In genomic region chr5:141603912-141604311, GRCh38 we compare ENCODE assay signal across 8 cellular contexts. TPM values are rescaled to one million over a fixed set of nuclear protein-coding genes. Genes with fewer than 3 reads are reported as not detected.
DNase-seq lines count a peak whose midpoint lies in the region; ATAC-seq and TF ChIP-seq lines count a peak whose summit lies in the region.

No MANE protein-coding gene starts in this region.

- H3K4me1 Mint-ChIP-seq in activated naive CD4-positive, alpha-beta T cell treated with anti-CD3 and anti-CD28 coated beads, Interleukin-2, amount 10 ng/mL, durations not matched to agents 7 days and 5 days: peaks cover 93% of the 10 kb centered on the region
- peaks cover 95% of the 10 kb centered on the region for H3K4me1 Mint-ChIP-seq in activated naive CD8-positive, alpha-beta T cell treated with anti-CD3 and anti-CD28 coated beads, Interleukin-2, amount 50 U/mL, for 24 hours
- peaks cover 50% of the 10 kb centered on the region for H3K4me1 Mint-ChIP-seq in memory B cell
- peaks cover 11% of the 10 kb centered on the region for H3K4me1 Mint-ChIP-seq in type B pancreatic cell (ENCODE audit: unreplicated experiment)

- TF ChIP-seq CTCF in type B pancreatic cell (conservative IDR thresholded peaks at IDR 0.05): no peak

- peak overlapping the region; percentile 70 for H3K4me3 Mint-ChIP-seq in activated naive CD4-positive, alpha-beta T cell treated with anti-CD3 and anti-CD28 coated beads, Interleukin-2, amount 10 ng/mL, durations not matched to agents 7 days and 5 days
- no peak overlapping the region for H3K4me3 Mint-ChIP-seq in activated naive CD8-positive, alpha-beta T cell treated with anti-CD3 and anti-CD28 coated beads, Interleukin-2, amount 50 U/mL, for 24 hours
- H3K4me3 Mint-ChIP-seq in memory B cell (peak overlapping the region; percentile 67), type B pancreatic cell (peak overlapping the region; percentile 32)

- ATAC-seq in activated naive CD8-positive, alpha-beta T cell treated with anti-CD3 and anti-CD28 coated beads, Interleukin-2, amount 50 U/mL, for 24 hours: no peak
- ATAC-seq in memory B cell (ENCODE audit: low read depth): no peak

- no peaks in the 10 kb centered on the region for H3K27me3 Mint-ChIP-seq in activated naive CD4-positive, alpha-beta T cell treated with anti-CD3 and anti-CD28 coated beads, Interleukin-2, amount 10 ng/mL, durations not matched to agents 7 days and 5 days
- no peaks in the 10 kb centered on the region for H3K27me3 Mint-ChIP-seq in activated naive CD8-positive, alpha-beta T cell treated with anti-CD3 and anti-CD28 coated beads, Interleukin-2, amount 50 U/mL, for 24 hours
- H3K27me3 Mint-ChIP-seq in memory B cell: no peaks in the 10 kb centered on the region
- no peaks in the 10 kb centered on the region for H3K27me3 Mint-ChIP-seq in type B pancreatic cell

- DNase-seq in activated naive CD4-positive, alpha-beta T cell treated with anti-CD3 and anti-CD28 coated beads, Interleukin-2, amount 10 ng/mL, durations not matched to agents 7 days and 5 days: no peak
- DNase-seq in activated naive CD4-positive, alpha-beta T cell (lab: John Stamatoyannopoulos, UW): no peak
- no peak for DNase-seq in activated naive CD8-positive, alpha-beta T cell treated with anti-CD3 and anti-CD28 coated beads, Interleukin-2, amount 50 U/mL, for 24 hours
- no peak for DNase-seq in memory B cell (ENCODE audit: low spot score in 2 of 2)
- DNase-seq in type B pancreatic cell (ENCODE audit: extremely low spot score, unreplicated experiment): no peak
- DNase-seq in H4 (ENCODE audit: low spot score): no peak
- no peak for DNase-seq in middle frontal gyrus (ENCODE audit: extremely low spot score, low spot score)
- DNase-seq in NCI-H2171 (lab: John Stamatoyannopoulos, UW): no peak

- H3K36me3 Mint-ChIP-seq in activated naive CD4-positive, alpha-beta T cell treated with anti-CD3 and anti-CD28 coated beads, Interleukin-2, amount 10 ng/mL, durations not matched to agents 7 days and 5 days: peaks cover 47% of the 10 kb centered on the region
- peaks cover 18% of the 10 kb centered on the region for H3K36me3 Mint-ChIP-seq in activated naive CD8-positive, alpha-beta T cell treated with anti-CD3 and anti-CD28 coated beads, Interleukin-2, amount 50 U/mL, for 24 hours (ENCODE audit: low read depth)
- H3K36me3 Mint-ChIP-seq in memory B cell: peaks cover 2% of the 10 kb centered on the region
- H3K36me3 Mint-ChIP-seq in type B pancreatic cell: peaks cover 9% of the 10 kb centered on the region

- CTCF ChIA-PET in activated naive CD4-positive, alpha-beta T cell treated with anti-CD3 and anti-CD28 coated beads, Interleukin-2, amount 10 ng/mL, durations not matched to agents 7 days and 5 days (lab: Charles Lee): interaction anchor here (0.8 to 3.7 kb wide), 5 partner anchors 11 to 40 kb away, joined by 3 to 30 read pairs (median 13); partner anchors contain the start of gene DIAPH1

- no peaks in the 10 kb centered on the region for H3K9me3 Mint-ChIP-seq in activated naive CD4-positive, alpha-beta T cell treated with anti-CD3 and anti-CD28 coated beads, Interleukin-2, amount 10 ng/mL, durations not matched to agents 7 days and 5 days
- H3K9me3 Mint-ChIP-seq in activated naive CD8-positive, alpha-beta T cell treated with anti-CD3 and anti-CD28 coated beads, Interleukin-2, amount 50 U/mL, for 24 hours: no peaks in the 10 kb centered on the region
- H3K9me3 Mint-ChIP-seq in memory B cell: no peaks in the 10 kb centered on the region
- H3K9me3 Mint-ChIP-seq in type B pancreatic cell: no peaks in the 10 kb centered on the region

- H3K27ac Mint-ChIP-seq in activated naive CD4-positive, alpha-beta T cell treated with anti-CD3 and anti-CD28 coated beads, Interleukin-2, amount 10 ng/mL, durations not matched to agents 7 days and 5 days: peak overlapping the region; percentile 94
- H3K27ac Mint-ChIP-seq in activated naive CD8-positive, alpha-beta T cell treated with anti-CD3 and anti-CD28 coated beads, Interleukin-2, amount 50 U/mL, for 24 hours: peak overlapping the region; percentile 90
- H3K27ac Mint-ChIP-seq in memory B cell (peak overlapping the region; percentile 70), type B pancreatic cell (peak overlapping the region; percentile 97)

RNA-seq across cellular contexts. Expression of gene DIAPH1, which starts 14.9 kb away (rescaled TPM):
- total RNA-seq in type B pancreatic cell (ENCODE audit: low replicate concordance): 79.6 and 103 TPM in 2 replicates
- 24.3 and 40.7 TPM in 2 replicates for total RNA-seq in H4 (2014; rRNA removed; shearing (Covaris generic))

RNA-seq across cellular contexts. Expression of gene HDAC3, which starts 32.7 kb away (rescaled TPM):
- 65.8 and 87.8 TPM in 2 replicates for total RNA-seq in type B pancreatic cell (ENCODE audit: low replicate concordance)
- 76.5 and 82.1 TPM in 2 replicates for total RNA-seq in H4 (2014; rRNA removed; shearing (Covaris generic))

RNA-seq across cellular contexts. Expression of gene RELL2, which starts 32.9 kb away (rescaled TPM):
- total RNA-seq in type B pancreatic cell (ENCODE audit: low replicate concordance): 6.9 and 8.1 TPM in 2 replicates
- 4.5 and 8.4 TPM in 2 replicates for total RNA-seq in H4 (2014; rRNA removed; shearing (Covaris generic))

RNA-seq across cellular contexts. Expression of gene FCHSD1, which starts 47.3 kb away (rescaled TPM):
- total RNA-seq in type B pancreatic cell (ENCODE audit: low replicate concordance): 28.5 and 29.4 TPM in 2 replicates
- total RNA-seq in H4 (2014; rRNA removed; shearing (Covaris generic)): 5.9 and 11.0 TPM in 2 replicates
